Comparison of ENCODE assay signal across 28 cellular contexts in the genomic region with DNA sequence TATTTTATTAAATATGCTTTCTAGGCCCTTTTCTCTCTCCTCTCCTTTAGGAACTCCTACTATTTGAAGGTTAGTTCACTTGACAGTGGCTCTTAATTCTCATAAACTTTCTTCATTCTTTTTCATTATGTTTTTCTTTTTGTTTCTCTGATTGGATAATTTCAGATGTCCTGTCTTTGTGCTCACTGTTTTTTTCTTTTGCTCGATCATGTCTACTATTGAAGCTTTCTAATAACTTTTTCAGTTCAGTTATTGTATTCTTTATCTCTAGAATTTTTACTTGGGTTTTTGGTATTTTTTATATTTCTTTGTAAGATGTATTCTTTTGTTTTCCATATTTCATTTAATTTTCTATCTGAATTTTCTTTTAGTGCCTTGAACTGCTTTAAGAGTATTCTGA.
"Had no signal": no experiment of that assay in that cellular context is flagged by ENCODE, and none has a peak within 500 bp of the region (broad histone marks: within the 10 kb centered on the region; RNA-seq: fewer than 3 reads in every experiment).

No MANE protein-coding gene starts in this region.

- DNase-seq: activated B cell treated with CpG ODN at 0.5 μM for 24 hours; activated CD4-positive, alpha-beta T cell treated with anti-CD3 and anti-CD28 coated beads for 48 hours; activated CD4-positive, alpha-beta T cell treated with anti-CD3 and anti-CD28 coated beads, Interleukin-2, amount 50 U/mL, for 1 hour; activated CD4-positive, alpha-beta T cell treated with anti-CD3 and anti-CD28 coated beads, Interleukin-2, amount 50 U/mL, for 48 hours; activated CD8-positive, alpha-beta memory T cell treated with anti-CD3 and anti-CD28 coated beads for 24 hours; activated CD8-positive, alpha-beta T cell treated with anti-CD3 and anti-CD28 coated beads for 36 hours; activated effector memory CD4-positive, alpha-beta T cell treated with Interleukin-2 at 50 U/mL for 16 hours; activated gamma-delta T cell treated with Interleukin-2 at 50 U/mL for 16 hours; activated naive CD4-positive, alpha-beta T cell treated with anti-CD3 and anti-CD28 coated beads, Interleukin-2, amount 50 U/mL, for 16 hours; activated naive CD4-positive, alpha-beta T cell treated with Interleukin-2 at 50 U/mL for 16 hours; activated T-cell treated with anti-CD3 and anti-CD28 coated beads, Interleukin-2, amount 50 U/mL, for 4 hours; amniotic stem cell; anterior cingulate cortex; brain microvascular endothelial cell; cerebellar nuclear complex; colonic mucosa; effector CD8-positive, alpha-beta T cell; foreskin fibroblast; gastrocnemius medialis; glutamatergic neuron; heart left ventricle; T1000; WERI-Rb-1 had no signal

- H3K36me3 ChIP-seq: brain microvascular endothelial cell, colonic mucosa, gastrocnemius medialis, heart left ventricle, WERI-Rb-1 had no signal

- H3K4me1 ChIP-seq: colonic mucosa, gastrocnemius medialis, heart left ventricle had no signal

- ATAC-seq: activated CD4-positive, CD25-positive, alpha-beta regulatory T cell treated with anti-CD3 and anti-CD28 coated beads, Interleukin-2, amount 50 U/mL, for 24 hours; activated CD8-positive, alpha-beta T cell treated with anti-CD3 and anti-CD28 coated beads for 36 hours; activated T-cell treated with anti-CD3 and anti-CD28 coated beads, Interleukin-2, amount 50 U/mL, for 4 hours; activated T-helper 17 cell treated with anti-CD3 and anti-CD28 coated beads, Interleukin-2, amount 50 U/mL, for 72 hours; esophagus mucosa; gastrocnemius medialis; heart left ventricle had no signal

- H3K4me3 ChIP-seq: colonic mucosa, gastrocnemius medialis, heart left ventricle had no signal

- FAIRE-seq: astrocyte, bronchial epithelial cell had no signal

- H3K27me3 ChIP-seq: brain microvascular endothelial cell, colonic mucosa, gastrocnemius medialis, heart left ventricle had no signal

- H3K27ac ChIP-seq: brain microvascular endothelial cell, colonic mucosa, gastrocnemius medialis, heart left ventricle, WERI-Rb-1 had no signal

- H3K9me3 ChIP-seq: colonic mucosa, gastrocnemius medialis had no signal
